ENCODE assay signal across 10 cellular contexts in genomic region chr17:77366206-77366557, GRCh38.
DNase-seq lines count a peak whose midpoint lies in the region; FAIRE-seq and TF ChIP-seq lines count a peak whose summit lies in the region.
"Had no signal": no experiment of that assay in that cellular context is flagged by ENCODE, and none has a peak within 500 bp of the region (broad histone marks: within the 10 kb centered on the region; RNA-seq: fewer than 3 reads in every experiment).

No MANE protein-coding gene starts in this region.

- peak overlapping the region; percentile 62 to 95 (median 77) for H3K4me2 ChIP-seq in BLaER1 treated with 17β-estradiol and CSF1 and Interleukin-3, amounts not matched to agents 10 nM and 100 nM
- peak overlapping the region; percentile 48 for H3K4me2 ChIP-seq in osteoblast (ENCODE audit: insufficient read depth, low read length)

- FAIRE-seq in bronchial epithelial cell (lab: Jason Lieb, UNC), result peak; percentile 73
- no peak for FAIRE-seq in GM12892 (lab: Jason Lieb, UNC)

- DNase-seq in NCI-H146 treated with DMSO at 0.1 percent for 48 hours (lab: John Stamatoyannopoulos, UW; ENCODE audit: unreplicated experiment) (peak; percentile 48), bronchial epithelial cell (ENCODE audit: low read depth) (peak; percentile 41), osteoblast (ENCODE audit: insufficient read length, low spot score, missing footprints) (peak; percentile 69), GM12892 (ENCODE audit: insufficient read length) (no peak), GM10248 (ENCODE audit: extremely low spot score) (no peak), GM20000 (ENCODE audit: low spot score) (no peak), midbrain (lab: John Stamatoyannopoulos, UW) (no peak)
- DNase-seq: activated CD8-positive, alpha-beta T cell treated with anti-CD3 and anti-CD28 coated beads, Interleukin-2, amount 10 ng/mL, durations not matched to agents 7 days and 5 days had no signal

- CTCF ChIA-PET in GM10248 (lab: Yijun Ruan, JAX), result interaction anchor here (1.2 to 1.5 kb wide), 2 partner anchors 23 to 46 kb away, joined by 3 to 4 read pairs; no protein-coding TSS in a partner anchor

- H3K79me2 ChIP-seq in osteoblast (ENCODE audit: insufficient read depth, low read length), result peaks cover 92% of the 10 kb centered on the region

- H3K4me1 ChIP-seq in BLaER1 treated with 17β-estradiol and CSF1 and Interleukin-3, amounts not matched to agents 10 nM and 100 nM, result peaks cover 79 to 90% (median 83%) of the 10 kb centered on the region in 10 experiments
- peaks cover 56% of the 10 kb centered on the region for H3K4me1 ChIP-seq in osteoblast (ENCODE audit: insufficient read depth, low read length)

- no peaks in the 10 kb centered on the region for H3K36me3 ChIP-seq in BLaER1 treated with 17β-estradiol and CSF1 and Interleukin-3, amounts not matched to agents 10 nM and 100 nM
- H3K36me3 ChIP-seq in bronchial epithelial cell (ENCODE audit: control insufficient read depth, insufficient read depth, low read length), result peaks cover 16% of the 10 kb centered on the region
- peaks cover 7% of the 10 kb centered on the region for H3K36me3 ChIP-seq in osteoblast (ENCODE audit: insufficient read depth, low read length)
- H3K36me3 ChIP-seq: cardiac muscle cell had no signal

- TF ChIP-seq CTCF in bronchial epithelial cell (IDR thresholded peaks at IDR 0.05; ENCODE audit: insufficient read depth, low read length, severe bottlenecking) (no peak), osteoblast (IDR thresholded peaks at IDR 0.05; ENCODE audit: extremely low read depth, low read depth, low read length) (no peak), GM10248 (IDR thresholded peaks at IDR 0.05; ENCODE audit: control extremely low read depth, extremely low read depth, low read depth, missing control alignments) (no peak), GM20000 (IDR thresholded peaks at IDR 0.05; ENCODE audit: extremely low read depth, missing control alignments) (no peak)

- H2AFZ ChIP-seq in osteoblast (ENCODE audit: low read length), result no peak overlapping the region

- no peak for TF ChIP-seq POLR2A in GM12892 (IDR thresholded peaks at IDR 0.05; ENCODE audit: low read depth, low read length)

- POLR2A ChIA-PET in GM10248 (lab: Yijun Ruan, JAX), result interaction anchor here (1.1 kb wide), 1 partner anchor 131 kb away, joined by 3 read pairs; no protein-coding TSS in a partner anchor

- peak overlapping the region in 5 of 11 experiments; percentile 4 to 53 (median 13); a peak in 1 of 22 replicates for H3K27ac ChIP-seq in BLaER1 treated with 17β-estradiol and CSF1 and Interleukin-3, amounts not matched to agents 10 nM and 100 nM
- H3K27ac ChIP-seq in osteoblast (ENCODE audit: low read depth, low read length), result peak overlapping the region; percentile 84
- H3K27ac ChIP-seq: cardiac muscle cell had no signal

- no peaks in the 10 kb centered on the region for H3K9me3 ChIP-seq in BLaER1 treated with 17β-estradiol and CSF1 and Interleukin-3, amounts not matched to agents 10 nM and 100 nM (replicated peaks in 1 of 11)
- H3K9me3 ChIP-seq in osteoblast (ENCODE audit: low read depth, low read length), result no peaks in the 10 kb centered on the region

- H3K9ac ChIP-seq in BLaER1 treated with 17β-estradiol and CSF1 and Interleukin-3, amounts not matched to agents 10 nM and 100 nM, result peak overlapping the region in 4 of 11 experiments; percentile 1 to 48 (median 30); a peak in 5 of 22 replicates

- H4K20me1 ChIP-seq in BLaER1 treated with 17β-estradiol and CSF1 and Interleukin-3, amounts not matched to agents 10 nM and 100 nM, result peaks cover 0 to 100% (median 0%) of the 10 kb centered on the region in 11 experiments; a peak in 8 of 22 replicates
- peaks cover 47% of the 10 kb centered on the region for H4K20me1 ChIP-seq in osteoblast (ENCODE audit: insufficient read depth, low read length)

- no peak overlapping the region for H3K4me3 ChIP-seq in BLaER1 treated with 17β-estradiol and CSF1 and Interleukin-3, amounts not matched to agents 10 nM and 100 nM
- H3K4me3 ChIP-seq in bronchial epithelial cell (ENCODE audit: low read depth, low read length), result no peak overlapping the region
- peak overlapping the region; percentile 17 for H3K4me3 ChIP-seq in osteoblast (ENCODE audit: insufficient read depth, low read length)
- H3K4me3 ChIP-seq: cardiac muscle cell had no signal

- 0 out of 22 replicates have a peak, but pooled peaks cover 0 to 4% (median 0%) of the 10 kb centered on the region in 11 experiments for H3K27me3 ChIP-seq in BLaER1 treated with 17β-estradiol and CSF1 and Interleukin-3, amounts not matched to agents 10 nM and 100 nM
- H3K27me3 ChIP-seq in bronchial epithelial cell (ENCODE audit: control insufficient read depth, insufficient read depth, low read length) (no peaks in the 10 kb centered on the region), osteoblast (ENCODE audit: insufficient read depth, low read length) (no peaks in the 10 kb centered on the region)
- H3K27me3 ChIP-seq: cardiac muscle cell had no signal

Comparison
In these comparisons a context has a peak if more than half of its experiments do, and no peak if none do; other contexts are left out.
1. DNase-seq: peak in NCI-H146 treated with DMSO at 0.1 percent for 48 hours (single experiment), bronchial epithelial cell (single experiment) and osteoblast (single experiment); none in GM12892 (single experiment), GM10248 (single experiment), GM20000 (single experiment) and midbrain (single experiment).